In the genomic region with DNA sequence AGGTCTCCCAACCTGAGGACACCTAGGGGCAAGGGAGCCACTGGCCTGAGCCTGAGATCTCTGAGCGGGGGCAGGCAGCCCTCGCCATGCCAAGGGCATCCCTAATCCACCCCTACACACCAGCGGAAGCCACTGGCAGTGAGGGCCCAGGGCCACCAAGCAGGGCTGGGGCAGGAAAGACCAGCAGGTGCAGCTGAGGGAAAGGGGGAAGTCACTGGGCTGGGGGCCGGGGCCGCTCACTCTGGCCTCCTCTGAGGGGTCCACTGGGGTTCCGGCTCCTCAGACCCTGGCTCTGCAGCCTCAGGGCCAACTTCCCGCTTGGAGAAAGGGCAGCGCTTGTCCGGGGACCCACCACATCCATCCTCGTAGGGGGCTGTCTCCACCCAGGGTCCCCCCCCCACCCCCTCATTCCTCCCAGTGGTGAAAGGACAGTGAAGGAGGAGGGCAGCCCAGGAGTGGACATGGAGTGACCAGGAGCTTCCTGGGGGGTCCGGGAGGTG, we compare ENCODE assay signal across 23 cellular contexts. TPM values are rescaled to one million over a fixed set of nuclear protein-coding genes. Genes with fewer than 3 reads are reported as not detected.
"Had no signal": no experiment of that assay in that cellular context is flagged by ENCODE, and none has a peak within 500 bp of the region (broad histone marks: within the 10 kb centered on the region; RNA-seq: fewer than 3 reads in every experiment).

No MANE protein-coding gene starts in this region.

- H3K27me3 ChIP-seq: colonic mucosa, neural progenitor cell, pancreas had no signal

- H3K4me2 ChIP-seq: neural progenitor cell had no signal

- ATAC-seq: activated CD4-positive, alpha-beta T cell treated with anti-CD3 and anti-CD28 coated beads for 36 hours; pancreas; stimulated activated naive B cell treated with anti-CD40 and anti-IgM and Interleukin-4, amounts not matched to agents 10 μg/mL and 1 μg/mL and 100 μg/mL, for 72 hours had no signal

- H3K4me3 ChIP-seq: colonic mucosa, neural progenitor cell, pancreas, spleen, tibial artery had no signal

- H3K36me3 ChIP-seq: colonic mucosa, neural progenitor cell, pancreas, spleen, tibial artery, WERI-Rb-1 had no signal

- H3K4me1 ChIP-seq: colonic mucosa, neural progenitor cell had no signal

- DNase-seq: activated CD4-positive, alpha-beta T cell treated with anti-CD3 and anti-CD28 coated beads for 36 hours; activated CD4-positive, alpha-beta T cell treated with anti-CD3 and anti-CD28 coated beads, Interleukin-2, amount 50 U/mL, for 48 hours; activated naive CD4-positive, alpha-beta T cell treated with anti-CD3 and anti-CD28 coated beads, Interleukin-2, amount 10 ng/mL, durations not matched to agents 7 days and 5 days; activated naive CD8-positive, alpha-beta T cell treated with anti-CD3 and anti-CD28 coated beads, Interleukin-2, amount 50 U/mL, for 24 hours; activated T-cell treated with anti-CD3 and anti-CD28 coated beads, Interleukin-2, amount 50 U/mL, for 24 hours; anterior cingulate cortex; central memory CD4-positive, alpha-beta T cell; colonic mucosa; erythroblast; foreskin melanocyte; glutamatergic neuron; hypothalamus; spleen; stimulated activated naive B cell treated with anti-CD40 and anti-IgM and Interleukin-4, amounts not matched to agents 10 μg/mL and 1 μg/mL and 100 μg/mL, for 72 hours; WERI-Rb-1 had no signal

- H2AFZ ChIP-seq: neural progenitor cell had no signal

- H3K9me3 ChIP-seq: colonic mucosa, pancreas, spleen, tibial artery had no signal

- FAIRE-seq: keratinocyte, pancreas had no signal

- H3K27ac ChIP-seq: colonic mucosa, neural progenitor cell, pancreas, spleen, tibial artery, WERI-Rb-1 had no signal

- H3K9ac ChIP-seq: neural progenitor cell had no signal

RNA-seq across cellular contexts. Expression of gene ACTRT2, which starts 42.5 kb away (rescaled TPM):
- total RNA-seq: activated CD4-positive, alpha-beta T cell treated with anti-CD3 and anti-CD28 coated beads for 36 hours; activated T-helper 2 cell treated with anti-CD3 and anti-CD28 coated beads, Interferon-gamma antibody, Interleukin-2, Interleukin-4, amounts not matched to agents 10 μg/mL and 5 μg/mL and 100 μg/mL, durations not matched to agents 14 hours and 24 hours and 36 hours; colonic mucosa; mononuclear cell; pancreas; pulmonary artery endothelial cell; spleen; T-helper 2 cell treated with Interferon-gamma antibody and Interleukin-4, amounts not matched to agents 100 ng/mL and 5 ng/mL, for 36 hours had no signal
- polyA plus RNA-seq: keratinocyte, pancreas, spleen had no signal
